In genomic region chr22:46696225-46696518, GRCh38 we compare ENCODE assay signal across 2 cellular contexts.
TF ChIP-seq lines count a peak whose summit lies in the region.

No MANE protein-coding gene starts in this region.

TF ChIP-seq in SK-N-SH, 30 proteins besides CTCF, POLR2A, EP300 and RAD21 (continued from another document):
- no peak for TF ChIP-seq USF2 (IDR thresholded peaks at IDR 0.05; ENCODE audit: borderline replicate concordance, low read depth, low read length)
- no peak for TF ChIP-seq RCOR1 (IDR thresholded peaks at IDR 0.05; ENCODE audit: low read length)
- no peak for TF ChIP-seq PBX3 (IDR thresholded peaks at IDR 0.05)
- no peak for TF ChIP-seq JUND (IDR thresholded peaks at IDR 0.05)

TF ChIP-seq in SK-N-SH treated with all-trans-retinoic acid at 6 μM for 48 hours, 23 proteins besides CTCF, POLR2A, EP300 and RAD21 (continued from another document):
- TF ChIP-seq TSHZ2 (CRISPR knock-in tag; IDR thresholded peaks at IDR 0.05) (no peak), ARNTL (CRISPR knock-in tag; IDR thresholded peaks at IDR 0.05; ENCODE audit: borderline replicate concordance, low read depth) (no peak), CSDC2 (CRISPR knock-in tag; IDR thresholded peaks at IDR 0.05) (no peak), POU6F1 (CRISPR knock-in tag; IDR thresholded peaks at IDR 0.05; ENCODE audit: borderline replicate concordance, low read depth) (no peak), OSR1 (CRISPR knock-in tag; IDR thresholded peaks at IDR 0.05) (no peak), PATZ1 (CRISPR knock-in tag; IDR thresholded peaks at IDR 0.05; ENCODE audit: borderline replicate concordance) (no peak), TOX (CRISPR knock-in tag; IDR thresholded peaks at IDR 0.05; ENCODE audit: borderline replicate concordance) (no peak), ZNF8 (CRISPR knock-in tag; IDR thresholded peaks at IDR 0.05) (no peak), CREB5 (CRISPR knock-in tag; IDR thresholded peaks at IDR 0.05; ENCODE audit: low read depth) (no peak), ZFP3 (CRISPR knock-in tag; IDR thresholded peaks at IDR 0.05) (no peak)
